In the genomic region with DNA sequence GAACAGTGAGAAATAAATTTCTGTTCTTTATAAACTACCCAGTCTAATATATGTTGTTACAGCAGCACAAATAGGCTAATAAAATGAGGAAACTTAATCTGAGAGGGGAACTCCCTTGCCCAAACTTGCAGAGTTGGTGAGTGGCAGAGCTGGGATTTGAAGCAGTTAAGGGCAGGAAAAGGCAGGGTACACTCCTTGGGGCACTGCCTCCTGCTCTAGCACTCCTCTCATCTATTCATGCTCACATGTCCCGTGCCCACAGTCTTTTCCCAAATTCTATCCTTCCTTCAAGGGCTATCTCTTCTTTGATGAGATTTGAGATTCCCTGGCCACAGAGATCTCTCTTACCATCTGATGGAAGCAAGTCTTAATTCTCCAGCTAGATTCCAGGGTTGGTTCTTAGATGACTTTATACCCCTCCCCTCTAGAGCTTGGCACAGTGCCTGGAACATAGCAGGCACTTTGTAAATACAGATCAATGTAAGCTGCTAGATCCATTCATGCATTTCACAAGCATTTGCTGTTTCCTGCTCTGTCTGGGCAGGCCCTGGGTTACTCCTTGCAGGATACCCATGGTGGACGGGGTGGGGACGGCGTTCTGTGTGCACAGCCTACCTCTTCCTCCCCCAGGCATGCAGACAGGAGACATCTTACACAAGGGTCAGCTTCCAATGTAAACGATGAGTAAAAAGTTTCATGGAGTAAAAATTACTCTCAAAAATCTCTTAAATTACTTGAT, we compare ENCODE assay signal across 11 cellular contexts. TPM values are rescaled to one million over a fixed set of nuclear protein-coding genes. Genes with fewer than 3 reads are reported as not detected.
DNase-seq lines count a peak whose midpoint lies in the region; ATAC-seq and TF ChIP-seq lines count a peak whose summit lies in the region.
"Had no signal": no experiment of that assay in that cellular context is flagged by ENCODE, and none has a peak within 500 bp of the region (broad histone marks: within the 10 kb centered on the region; RNA-seq: fewer than 3 reads in every experiment).

No MANE protein-coding gene starts in this region.

- no peak overlapping the region for H3K4me2 ChIP-seq in mesendoderm (ENCODE audit: low read length)

- H2BK5ac ChIP-seq in mesendoderm (ENCODE audit: low read length), result no peak overlapping the region

- no peak overlapping the region for H2AK5ac ChIP-seq in mesendoderm (ENCODE audit: low read length)

- H3K56ac ChIP-seq in mesendoderm (ENCODE audit: low read length), result no peak overlapping the region

- no peak overlapping the region for H3K23ac ChIP-seq in mesendoderm (ENCODE audit: low read length)

- ATAC-seq in mucosa of descending colon (peak; percentile 72), GM18868 (IDR thresholded peaks at IDR 0.05; ENCODE audit: unreplicated experiment) (no peak), HG02642 (IDR thresholded peaks at IDR 0.05; ENCODE audit: poor library complexity, unreplicated experiment) (no peak)

- TF ChIP-seq CTCF in brain microvascular endothelial cell (IDR thresholded peaks at IDR 0.05; ENCODE audit: low read depth, low read length, missing control alignments), result no peak
- TF ChIP-seq CTCF in mucosa of descending colon (IDR thresholded peaks at IDR 0.05), result no peak

- H3K36me3 ChIP-seq in brain microvascular endothelial cell (replicated peaks) (no peaks in the 10 kb centered on the region), mucosa of descending colon (ENCODE audit: low read depth) (no peaks in the 10 kb centered on the region), mesendoderm (ENCODE audit: control insufficient read depth, insufficient read depth, low read length) (no peaks in the 10 kb centered on the region)
- H3K36me3 ChIP-seq: right atrium auricular region had no signal

- H3K27me3 ChIP-seq in brain microvascular endothelial cell (replicated peaks) (no peaks in the 10 kb centered on the region), mesendoderm (ENCODE audit: insufficient read depth, low read length, poor library complexity) (no peaks in the 10 kb centered on the region)
- H3K27me3 ChIP-seq: right atrium auricular region had no signal

- H3K4ac ChIP-seq in mesendoderm (ENCODE audit: low read depth, low read length), result no peak overlapping the region

- no CpG with 5 or more reads among the region's 5 CpGs for WGBS in mesendoderm (ENCODE audit: extremely low coverage, insufficient coverage, low lambda C conversion rate)

- no peak overlapping the region for H4K5ac ChIP-seq in mesendoderm (ENCODE audit: low read length)

- H4K8ac ChIP-seq in mesendoderm (ENCODE audit: low read depth, low read length), result no peak overlapping the region

- in situ Hi-C loops in brain microvascular endothelial cell (cut with HindIII; ENCODE audit: low pct_ligation_motif_present, low sequenced_read_pairs), result no loop called here

- H3K4me1 ChIP-seq in mucosa of descending colon (ENCODE audit: low read depth) (no peaks in the 10 kb centered on the region), mesendoderm (ENCODE audit: control insufficient read depth, low read depth, low read length) (no peaks in the 10 kb centered on the region)
- H3K4me1 ChIP-seq: right atrium auricular region had no signal

- no peaks in the 10 kb centered on the region for H3K9me3 ChIP-seq in mucosa of descending colon
- H3K9me3 ChIP-seq: right atrium auricular region had no signal

- no peak overlapping the region for H2BK120ac ChIP-seq in mesendoderm (ENCODE audit: low read depth, low read length)

- H3K79me1 ChIP-seq in mesendoderm (ENCODE audit: low read length), result no peaks in the 10 kb centered on the region

- H3K9ac ChIP-seq in mesendoderm (ENCODE audit: low read length), result no peak overlapping the region

- intact Hi-C loops in mucosa of descending colon (cut with DNase I, micrococcal nuclease), result no loop called here

- H3K27ac ChIP-seq in brain microvascular endothelial cell, result no peak overlapping the region
- H3K27ac ChIP-seq in mesendoderm (ENCODE audit: low read depth, low read length), result no peak overlapping the region
- H3K27ac ChIP-seq: right atrium auricular region had no signal

- peak; percentile 68 for DNase-seq in DMS53 (lab: John Stamatoyannopoulos, UW)
- peak; percentile 45 for DNase-seq in NCI-H2107 treated with DMSO at 0.1 percent for 48 hours (lab: John Stamatoyannopoulos, UW; ENCODE audit: unreplicated experiment)
- DNase-seq in brain microvascular endothelial cell, result peak; percentile 23
- DNase-seq in mucosa of descending colon, result peak in 1 of 3 donors; percentile 29
- DNase-seq in hippocampal formation (lab: John Stamatoyannopoulos, UW), result no peak
- DNase-seq in mesendoderm, result no peak
- DNase-seq: kidney had no signal

- no peak overlapping the region for H3K18ac ChIP-seq in mesendoderm (ENCODE audit: low read length)

- H3K4me3 ChIP-seq in brain microvascular endothelial cell (ENCODE audit: low read depth, low read length) (no peak overlapping the region), mucosa of descending colon (no peak overlapping the region), mesendoderm (ENCODE audit: low read length) (no peak overlapping the region)
- H3K4me3 ChIP-seq: right atrium auricular region had no signal

- H3K79me2 ChIP-seq in mesendoderm (ENCODE audit: control insufficient read depth, insufficient read depth, low read length), result no peaks in the 10 kb centered on the region

- H2BK15ac ChIP-seq in mesendoderm (replicated peaks; ENCODE audit: low read depth), result no peak overlapping the region

RNA-seq across cellular contexts. Expression of gene ABCC12, which starts 39.2 kb away (rescaled TPM):
- not detected for total RNA-seq in mucosa of descending colon
- polyA plus RNA-seq in mesendoderm (2013, experiment 1 of 2), result 0.01 TPM
- 0.04 TPM for polyA plus RNA-seq in mesendoderm (2013, experiment 2 of 2)
- total RNA-seq: Daoy, kidney, right atrium auricular region had no signal

RNA-seq across cellular contexts. Expression of gene LONP2, which starts 49.1 kb away (rescaled TPM):
- total RNA-seq in mucosa of descending colon, result 10 to 100 TPM; 55.8 to 80.4 (median 68.4) TPM
- polyA plus RNA-seq in mesendoderm (2013, experiment 1 of 2), result 10.4 TPM
- polyA plus RNA-seq in mesendoderm (2013, experiment 2 of 2), result 10.0 TPM

RNA-seq across cellular contexts. Expression of gene ABCC11, which starts 52.3 kb away (rescaled TPM):
- under 1 TPM; 0.32 to 0.35 (median 0.34) TPM for total RNA-seq in mucosa of descending colon
- 0.07 TPM for polyA plus RNA-seq in mesendoderm (2013, experiment 1 of 2)
- polyA plus RNA-seq in mesendoderm (2013, experiment 2 of 2), result 0.04 TPM
- total RNA-seq: Daoy, kidney, right atrium auricular region had no signal

Comparison
In these comparisons a context has a peak if more than half of its experiments do, and no peak if none do; other contexts are left out.
1. DNase-seq: peak in DMS53 (single experiment), NCI-H2107 treated with DMSO at 0.1 percent for 48 hours (single experiment) and brain microvascular endothelial cell (single experiment); none in hippocampal formation (0 of 2) and mesendoderm (single experiment).